16 cellular contexts compared by ENCODE assay signal in the genomic region with DNA sequence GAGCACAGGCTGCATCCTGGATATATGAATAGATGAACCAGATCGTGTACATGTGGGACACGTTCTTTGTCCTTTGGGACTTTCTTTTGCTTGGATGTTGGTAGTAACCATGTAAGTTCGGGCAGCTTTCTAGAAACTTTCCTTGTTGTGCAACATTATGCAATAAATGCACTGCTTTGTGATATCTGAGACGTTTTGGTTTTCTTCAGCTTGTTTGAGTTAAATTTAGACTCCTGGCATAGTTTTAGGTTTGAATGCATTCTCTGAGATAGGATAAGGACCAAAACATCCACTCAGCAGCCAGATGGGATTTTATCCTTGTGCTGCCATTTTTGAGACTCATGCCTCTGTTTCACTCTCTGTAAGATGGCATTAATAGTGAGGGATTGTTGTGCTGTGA.
DNase-seq lines count a peak whose midpoint lies in the region; ATAC-seq, FAIRE-seq and TF ChIP-seq lines count a peak whose summit lies in the region.
"Had no signal": no experiment of that assay in that cellular context is flagged by ENCODE, and none has a peak within 500 bp of the region (broad histone marks: within the 10 kb centered on the region; RNA-seq: fewer than 3 reads in every experiment).

No MANE protein-coding gene starts in this region.

- FAIRE-seq in GM12891 (lab: Jason Lieb, UNC): no peak
- FAIRE-seq: H54 had no signal

- H3K4me1 ChIP-seq in osteoblast (ENCODE audit: insufficient read depth, low read length): peaks cover 20% of the 10 kb centered on the region
- peaks cover 0 to 37% (median 0%) of the 10 kb centered on the region in 4 donors for H3K4me1 ChIP-seq in tibial nerve

- peak; percentile 86 for DNase-seq in EH (ENCODE audit: low read depth)
- peak; percentile 16 for DNase-seq in OCI-M1 (lab: John Stamatoyannopoulos, UW)
- peak; percentile 88 for DNase-seq in fibroblast of mammary gland (ENCODE audit: low read depth)
- no peak for DNase-seq in osteoblast (ENCODE audit: insufficient read length, low spot score, missing footprints)
- no peak for DNase-seq in tibial nerve (ENCODE audit: low spot score in 2 of 2)
- DNase-seq in GM12891 (ENCODE audit: insufficient read length, low spot score): no peak
- DNase-seq in NCI-H1694 treated with DMSO at 0.1 percent for 48 hours (lab: John Stamatoyannopoulos, UW): no peak
- DNase-seq in activated CD4-positive, alpha-beta T cell treated with anti-CD3 and anti-CD28 coated beads for 36 hours: no peak
- DNase-seq: activated naive CD8-positive, alpha-beta T cell treated with anti-CD3 and anti-CD28 coated beads, Interleukin-2, amount 10 ng/mL, durations not matched to agents 7 days and 5 days; effector memory CD4-positive, alpha-beta T cell; hypothalamus; NCI-H2029; stimulated activated naive CD8-positive, alpha-beta T cell treated with anti-CD3 and anti-CD28 coated beads, Interleukin-15, amount 100 ng/mL, for 72 hours had no signal

- TF ChIP-seq EP300 in tibial nerve (IDR thresholded peaks at IDR 0.05): no peak

- H3K4me2 ChIP-seq in osteoblast (ENCODE audit: insufficient read depth, low read length): peak overlapping the region; percentile 43

- intact Hi-C loops in activated CD4-positive, alpha-beta T cell treated with anti-CD3 and anti-CD28 coated beads for 36 hours (cut with DNase I, micrococcal nuclease): no loop called here

- H3K27ac ChIP-seq in osteoblast (ENCODE audit: low read depth, low read length) (peak overlapping the region; percentile 18), tibial nerve (no peak overlapping the region)

- peaks cover 10% of the 10 kb centered on the region for H3K4me1 Mint-ChIP-seq in activated CD4-positive, alpha-beta T cell treated with anti-CD3 and anti-CD28 coated beads for 36 hours
- H3K4me1 Mint-ChIP-seq: activated naive CD8-positive, alpha-beta T cell treated with anti-CD3 and anti-CD28 coated beads, Interleukin-2, amount 10 ng/mL, durations not matched to agents 7 days and 5 days had no signal

- H3K27me3 ChIP-seq in osteoblast (ENCODE audit: insufficient read depth, low read length): no peaks in the 10 kb centered on the region
- no peaks in the 10 kb centered on the region for H3K27me3 ChIP-seq in tibial nerve

- no peaks in the 10 kb centered on the region for H3K27me3 Mint-ChIP-seq in activated CD4-positive, alpha-beta T cell treated with anti-CD3 and anti-CD28 coated beads for 36 hours
- H3K27me3 Mint-ChIP-seq: activated naive CD8-positive, alpha-beta T cell treated with anti-CD3 and anti-CD28 coated beads, Interleukin-2, amount 10 ng/mL, durations not matched to agents 7 days and 5 days; stimulated activated naive CD8-positive, alpha-beta T cell treated with anti-CD3 and anti-CD28 coated beads, Interleukin-15, amount 100 ng/mL, for 72 hours had no signal

- TF ChIP-seq POLR2A in tibial nerve (IDR thresholded peaks at IDR 0.05): no peak
- no peak for TF ChIP-seq POLR2A in GM12891 (IDR thresholded peaks at IDR 0.05; ENCODE audit: low read depth, low read length)

- POLR2A ChIA-PET in activated CD4-positive, alpha-beta T cell treated with anti-CD3 and anti-CD28 coated beads for 36 hours (lab: Charles Lee): no interaction called here

- H3K4me3 Mint-ChIP-seq in activated CD4-positive, alpha-beta T cell treated with anti-CD3 and anti-CD28 coated beads for 36 hours: no peak overlapping the region
- H3K4me3 Mint-ChIP-seq: activated naive CD8-positive, alpha-beta T cell treated with anti-CD3 and anti-CD28 coated beads, Interleukin-2, amount 10 ng/mL, durations not matched to agents 7 days and 5 days; stimulated activated naive CD8-positive, alpha-beta T cell treated with anti-CD3 and anti-CD28 coated beads, Interleukin-15, amount 100 ng/mL, for 72 hours; T-helper 1 cell treated with Interleukin-12 subunit alpha and Interleukin-12 subunit beta and Interleukin-4 antibody, amounts not matched to agents 30 μg/mL and 1 μg/mL, for 36 hours had no signal

- no peak overlapping the region for H3K27ac Mint-ChIP-seq in activated CD4-positive, alpha-beta T cell treated with anti-CD3 and anti-CD28 coated beads for 36 hours
- H3K27ac Mint-ChIP-seq: activated naive CD8-positive, alpha-beta T cell treated with anti-CD3 and anti-CD28 coated beads, Interleukin-2, amount 10 ng/mL, durations not matched to agents 7 days and 5 days; stimulated activated naive CD8-positive, alpha-beta T cell treated with anti-CD3 and anti-CD28 coated beads, Interleukin-15, amount 100 ng/mL, for 72 hours; T-helper 1 cell treated with Interleukin-12 subunit alpha and Interleukin-12 subunit beta and Interleukin-4 antibody, amounts not matched to agents 30 μg/mL and 1 μg/mL, for 36 hours had no signal

- no peak overlapping the region for H2AFZ ChIP-seq in osteoblast (ENCODE audit: low read length)

- H3K36me3 Mint-ChIP-seq in activated CD4-positive, alpha-beta T cell treated with anti-CD3 and anti-CD28 coated beads for 36 hours (ENCODE audit: low read depth): peaks cover 4% of the 10 kb centered on the region
- H3K36me3 Mint-ChIP-seq: activated naive CD8-positive, alpha-beta T cell treated with anti-CD3 and anti-CD28 coated beads, Interleukin-2, amount 10 ng/mL, durations not matched to agents 7 days and 5 days had no signal

- 48 to 56% methylated on average over 4 of the region's 4 CpGs for WGBS in tibial nerve, 2 donors

- ATAC-seq in activated CD4-positive, alpha-beta T cell treated with anti-CD3 and anti-CD28 coated beads for 36 hours: no peak
- ATAC-seq: stimulated activated naive CD8-positive, alpha-beta T cell treated with anti-CD3 and anti-CD28 coated beads, Interleukin-15, amount 100 ng/mL, for 72 hours had no signal

- H3K4me3 ChIP-seq in fibroblast of mammary gland (ENCODE audit: control insufficient read depth, low read depth, low read length) (no peak overlapping the region), osteoblast (ENCODE audit: insufficient read depth, low read length) (no peak overlapping the region), tibial nerve (no peak overlapping the region)
- H3K4me3 ChIP-seq: prostate gland had no signal

- H4K20me1 ChIP-seq in osteoblast (ENCODE audit: insufficient read depth, low read length): peaks cover 43% of the 10 kb centered on the region

- H3K79me2 ChIP-seq in osteoblast (ENCODE audit: insufficient read depth, low read length): peaks cover 66% of the 10 kb centered on the region

- TF ChIP-seq CTCF in fibroblast of mammary gland (conservative IDR thresholded peaks at IDR 0.05; ENCODE audit: control insufficient read depth, insufficient read depth, low read depth, low read length): no peak
- TF ChIP-seq CTCF in osteoblast (IDR thresholded peaks at IDR 0.05; ENCODE audit: extremely low read depth, low read depth, low read length): no peak
- TF ChIP-seq CTCF in tibial nerve (IDR thresholded peaks at IDR 0.05): no peak

- H3K9me3 Mint-ChIP-seq in activated CD4-positive, alpha-beta T cell treated with anti-CD3 and anti-CD28 coated beads for 36 hours (ENCODE audit: low read depth): no peaks in the 10 kb centered on the region
- H3K9me3 Mint-ChIP-seq: stimulated activated naive CD8-positive, alpha-beta T cell treated with anti-CD3 and anti-CD28 coated beads, Interleukin-15, amount 100 ng/mL, for 72 hours; T-helper 1 cell treated with Interleukin-12 subunit alpha and Interleukin-12 subunit beta and Interleukin-4 antibody, amounts not matched to agents 30 μg/mL and 1 μg/mL, for 36 hours had no signal

- H3K9me3 ChIP-seq in osteoblast (ENCODE audit: low read depth, low read length): no peaks in the 10 kb centered on the region
- H3K9me3 ChIP-seq in tibial nerve: no peaks in the 10 kb centered on the region
- H3K9me3 ChIP-seq: prostate gland had no signal

- CTCF ChIA-PET in activated CD4-positive, alpha-beta T cell treated with anti-CD3 and anti-CD28 coated beads for 36 hours (lab: Charles Lee): interaction anchor here (0.7 to 1.5 kb wide), 7 partner anchors 12 to 385 kb away, joined by 3 to 6 read pairs (median 3); no protein-coding TSS in a partner anchor

- H3K36me3 ChIP-seq in osteoblast (ENCODE audit: insufficient read depth, low read length) (no peaks in the 10 kb centered on the region), tibial nerve (no peaks in the 10 kb centered on the region)
- H3K36me3 ChIP-seq: prostate gland had no signal

TF ChIP-seq in GM12891, 5 proteins besides CTCF, POLR2A, EP300 and RAD21:
- no peak for TF ChIP-seq POU2F2 (IDR thresholded peaks at IDR 0.05; ENCODE audit: low read depth, low read length)
- TF ChIP-seq POLR2AphosphoS5 (IDR thresholded peaks at IDR 0.05; ENCODE audit: low read depth, low read length): no peak
- no peak for TF ChIP-seq PAX5 (IDR thresholded peaks at IDR 0.05; ENCODE audit: insufficient read depth, low read length, severe bottlenecking)
- TF ChIP-seq TAF1 (IDR thresholded peaks at IDR 0.05; ENCODE audit: low read depth, low read length): no peak
- TF ChIP-seq SPI1 (IDR thresholded peaks at IDR 0.05; ENCODE audit: low read depth, low read length): no peak

Comparison
In these comparisons a context has a peak if more than half of its experiments do, and no peak if none do; other contexts are left out.
1. DNase-seq: peak in EH (single experiment), OCI-M1 (single experiment) and fibroblast of mammary gland (single experiment); none in osteoblast (single experiment), tibial nerve (0 of 2), GM12891 (single experiment), NCI-H1694 treated with DMSO at 0.1 percent for 48 hours (single experiment) and activated CD4-positive, alpha-beta T cell treated with anti-CD3 and anti-CD28 coated beads for 36 hours (single experiment).